In the genomic region with DNA sequence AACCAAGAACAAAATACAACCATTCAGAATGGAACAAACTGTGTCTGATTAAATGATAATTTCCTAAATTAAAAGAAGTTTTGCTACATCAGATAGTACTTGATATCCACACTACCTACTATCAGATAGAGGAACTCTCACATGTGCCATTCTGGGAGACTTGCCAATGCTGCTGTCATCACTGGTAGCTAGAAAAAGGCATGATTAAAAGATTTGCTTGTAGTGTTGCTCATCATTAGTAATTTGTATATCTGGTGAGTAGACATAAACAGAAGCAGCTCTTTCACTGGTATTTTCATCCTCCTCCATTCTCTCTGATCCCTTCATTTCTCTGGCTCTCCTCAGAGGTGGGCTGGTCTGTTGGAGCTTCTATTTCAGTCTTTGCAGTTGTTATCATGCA, we compare ENCODE assay signal across 9 cellular contexts. TPM values are rescaled to one million over a fixed set of nuclear protein-coding genes. Genes with fewer than 3 reads are reported as not detected.
DNase-seq lines count a peak whose midpoint lies in the region; ATAC-seq and TF ChIP-seq lines count a peak whose summit lies in the region.
"Had no signal": no experiment of that assay in that cellular context is flagged by ENCODE, and none has a peak within 500 bp of the region (broad histone marks: within the 10 kb centered on the region; RNA-seq: fewer than 3 reads in every experiment).

No MANE protein-coding gene starts in this region.

- peak; percentile 3 to 22 for DNase-seq in NCI-H2081 (lab: John Stamatoyannopoulos, UW)
- no peak for DNase-seq in NCI-H2081 treated with DMSO at 0.1 percent for 48 hours (lab: John Stamatoyannopoulos, UW)
- peak; percentile 10 to 63 for DNase-seq in PC-9
- DNase-seq in fibroblast of pulmonary artery (ENCODE audit: low read depth): peak; percentile 59
- peak; percentile 75 for DNase-seq in skeletal muscle cell (ENCODE audit: low read depth)
- no peak for DNase-seq in endodermal cell
- no peak for DNase-seq in activated gamma-delta T cell (lab: John Stamatoyannopoulos, UW)

- POLR2A ChIA-PET in PC-9 (lab: Charles Lee; ENCODE audit: unreplicated experiment): no interaction called here

- H3K4me1 Mint-ChIP-seq in endodermal cell: peaks cover 13% of the 10 kb centered on the region

- CTCF ChIA-PET in PC-9 (lab: Charles Lee): interaction anchor here (0.6 kb wide), 1 partner anchor 24 kb away, joined by 3 read pairs; no protein-coding TSS in a partner anchor

- H3K4me2 ChIP-seq in PC-9: no peak overlapping the region

- H3K4me3 ChIP-seq in PC-9 (no peak overlapping the region), fibroblast of pulmonary artery (replicated peaks; ENCODE audit: low read depth, low read length) (no peak overlapping the region), skeletal muscle cell (ENCODE audit: low read depth, low read length) (no peak overlapping the region), endodermal cell (ENCODE audit: low read length) (no peak overlapping the region)

- H3K9ac ChIP-seq in endodermal cell (ENCODE audit: extremely low read depth, low read length, poor library complexity, severe bottlenecking): no peak overlapping the region

- peaks cover 26% of the 10 kb centered on the region for H3K4me1 ChIP-seq in PC-9 (replicated peaks; ENCODE audit: insufficient read depth)
- H3K4me1 ChIP-seq in endodermal cell (ENCODE audit: control insufficient read depth, insufficient read depth, low read length): peaks cover 9% of the 10 kb centered on the region

- intact Hi-C loops in PC-9 (cut with micrococcal nuclease; ENCODE audit: unreplicated experiment): no loop called here

- no peaks in the 10 kb centered on the region for H4K20me1 ChIP-seq in PC-9 (ENCODE audit: insufficient read depth)

- H3K27me3 Mint-ChIP-seq in endodermal cell (ENCODE audit: insufficient read depth): no peaks in the 10 kb centered on the region

- no peak overlapping the region for H3K27ac Mint-ChIP-seq in endodermal cell
- H3K27ac Mint-ChIP-seq: T-cell had no signal

- H3K79me2 ChIP-seq in PC-9 (ENCODE audit: low read depth): no peaks in the 10 kb centered on the region

- TF ChIP-seq CTCF in PC-9 (conservative IDR thresholded peaks at IDR 0.05) (no peak), fibroblast of pulmonary artery (IDR thresholded peaks at IDR 0.05; ENCODE audit: low read length, missing control alignments) (no peak), endodermal cell (conservative IDR thresholded peaks at IDR 0.05) (no peak)

- H3K36me3 Mint-ChIP-seq in endodermal cell (ENCODE audit: low read depth): no peaks in the 10 kb centered on the region
- H3K36me3 Mint-ChIP-seq: T-cell had no signal

- ATAC-seq in GM21528 (IDR thresholded peaks at IDR 0.05; ENCODE audit: low FRiP score, unreplicated experiment): no peak
- ATAC-seq: T-cell had no signal

- no peak overlapping the region for H3K4me3 Mint-ChIP-seq in endodermal cell
- H3K4me3 Mint-ChIP-seq: T-cell had no signal

- H3K9me3 Mint-ChIP-seq in endodermal cell: no peaks in the 10 kb centered on the region
- H3K9me3 Mint-ChIP-seq: T-cell had no signal

- no peaks in the 10 kb centered on the region for H3K9me2 ChIP-seq in PC-9 (ENCODE audit: insufficient read depth)

- H3K9me3 ChIP-seq in PC-9 (ENCODE audit: insufficient read depth, low read depth) (0 out of 2 replicates have a peak, but pooled peaks cover 4% of the 10 kb centered on the region), endodermal cell (ENCODE audit: control insufficient read depth, low read length) (no peaks in the 10 kb centered on the region)

- H3F3A ChIP-seq in PC-9 (ENCODE audit: insufficient read depth, low read depth): 0 out of 2 replicates have a peak, but pooled peaks cover 10% of the 10 kb centered on the region

- H3K27ac ChIP-seq in PC-9 (no peak overlapping the region), endodermal cell (ENCODE audit: low read depth, low read length) (no peak overlapping the region)

- no TSS peak for BruUV-seq in PC-9 (replicated peaks; lab: Mats Ljungman, UMichigan)

- no peaks in the 10 kb centered on the region for H3K36me3 ChIP-seq in PC-9 (ENCODE audit: low read depth)
- no peaks in the 10 kb centered on the region for H3K36me3 ChIP-seq in endodermal cell (ENCODE audit: control insufficient read depth, insufficient read depth, low read length)

- H3K27me3 ChIP-seq in PC-9 (ENCODE audit: insufficient read depth, low read depth) (no peaks in the 10 kb centered on the region), endodermal cell (ENCODE audit: control insufficient read depth, insufficient read depth, low read length, poor library complexity, severe bottlenecking) (no peaks in the 10 kb centered on the region)

- H2AFZ ChIP-seq in PC-9: no peak overlapping the region

RNA-seq across cellular contexts. Expression of a gene that starts 56.0 kb away (rescaled TPM):
- total RNA-seq in PC-9 (2021): 13.1 and 18.3 TPM in 2 replicates
- total RNA-seq in endodermal cell: 10 to 100 TPM in 1 of 2 donors, 1 to 10 TPM in 1; 9.1 to 18.5 TPM
- polyA plus RNA-seq in endodermal cell (2013, experiment 1 of 2): 43.0 TPM
- 53.3 TPM for polyA plus RNA-seq in endodermal cell (2013, experiment 2 of 2)

Comparison
In these comparisons a context has a peak if more than half of its experiments do, and no peak if none do; other contexts are left out.
1. DNase-seq: peak in NCI-H2081 (2 of 2), PC-9 (2 of 2), fibroblast of pulmonary artery (single experiment) and skeletal muscle cell (single experiment); none in NCI-H2081 treated with DMSO at 0.1 percent for 48 hours (single experiment), endodermal cell (single experiment) and activated gamma-delta T cell (single experiment).